Comparison of ENCODE assay signal across 37 cellular contexts in genomic region chr6:169635345-169635744, GRCh38.
"Had no signal": no experiment of that assay in that cellular context is flagged by ENCODE, and none has a peak within 500 bp of the region (broad histone marks: within the 10 kb centered on the region; RNA-seq: fewer than 3 reads in every experiment).

No MANE protein-coding gene starts in this region.

- H3K36me3 ChIP-seq: cardiac muscle cell had no signal

- H3K4me1 ChIP-seq: adrenal gland, ascending aorta had no signal

- H3K27ac ChIP-seq: adrenal gland, ascending aorta, cardiac muscle cell, VCaP had no signal

- H3K27me3 Mint-ChIP-seq: activated B cell treated with CpG ODN at 0.5 μM for 24 hours; activated CD4-positive, alpha-beta memory T cell treated with anti-CD3 and anti-CD28 coated beads for 36 hours; activated CD4-positive, alpha-beta T cell treated with anti-CD3 and anti-CD28 coated beads, Interleukin-2, amount 10 ng/mL, durations not matched to agents 24 days and 14 days; activated CD8-positive, alpha-beta T cell treated with anti-CD3 and anti-CD28 coated beads for 36 hours; activated naive CD8-positive, alpha-beta T cell treated with anti-CD3 and anti-CD28 coated beads for 36 hours; activated T-helper 17 cell treated with anti-CD3 and anti-CD28 coated beads, Interleukin-2, amount 50 U/mL, for 72 hours; central memory CD8-positive, alpha-beta T cell had no signal

- H3K27me3 ChIP-seq: adrenal gland, ascending aorta, cardiac muscle cell had no signal

- H3K4me3 ChIP-seq: adrenal gland, ascending aorta, cardiac muscle cell had no signal

- DNase-seq: activated B cell treated with CpG ODN at 0.5 μM for 24 hours; activated CD4-positive, alpha-beta memory T cell treated with anti-CD3 and anti-CD28 coated beads for 36 hours; activated CD4-positive, alpha-beta T cell treated with anti-CD3 and anti-CD28 coated beads for 4 hours; activated CD4-positive, alpha-beta T cell treated with anti-CD3 and anti-CD28 coated beads, Interleukin-2, amount 10 ng/mL, durations not matched to agents 24 days and 14 days; activated CD4-positive, alpha-beta T cell treated with anti-CD3 and anti-CD28 coated beads, Interleukin-2, amount 50 U/mL, for 1 hour; activated CD4-positive, alpha-beta T cell treated with anti-CD3 and anti-CD28 coated beads, Interleukin-2, amount 50 U/mL, for 4 hours; activated CD4-positive, CD25-positive, alpha-beta regulatory T cell treated with anti-CD3 and anti-CD28 coated beads, Interleukin-2, amount 50 U/mL, for 72 hours; activated CD8-positive, alpha-beta memory T cell treated with anti-CD3 and anti-CD28 coated beads, Interleukin-2, amount 50 U/mL, for 4 hours; activated CD8-positive, alpha-beta T cell treated with anti-CD3 and anti-CD28 coated beads for 36 hours; activated effector memory CD4-positive, alpha-beta T cell treated with anti-CD3 and anti-CD28 coated beads, Interleukin-2, amount 50 U/mL, for 16 hours; activated gamma-delta T cell treated with Interleukin-2 at 50 U/mL for 16 hours; activated naive CD4-positive, alpha-beta T cell; activated naive CD4-positive, alpha-beta T cell treated with anti-CD3 and anti-CD28 coated beads for 36 hours; activated naive CD4-positive, alpha-beta T cell treated with anti-CD3 and anti-CD28 coated beads, Interleukin-2, amount 50 U/mL, for 16 hours; activated naive CD8-positive, alpha-beta T cell treated with anti-CD3 and anti-CD28 coated beads for 36 hours; activated T-cell treated with anti-CD3 and anti-CD28 coated beads for 4 hours; activated T-cell treated with anti-CD3 and anti-CD28 coated beads, Interleukin-2, amount 50 U/mL, for 1 hour; activated T-cell treated with anti-CD3 and anti-CD28 coated beads, Interleukin-2, amount 50 U/mL, for 4 hours; activated T-cell treated with anti-CD3 and anti-CD28 coated beads, Interleukin-2, amount 50 U/mL, for 72 hours; amniotic stem cell; anterior cingulate cortex; caudate nucleus; cerebellar nuclear complex; T-helper 1 cell; T-helper 2 cell; T-helper 9 cell had no signal

- H3K4me1 Mint-ChIP-seq: activated B cell treated with CpG ODN at 0.5 μM for 24 hours; activated CD4-positive, alpha-beta T cell treated with anti-CD3 and anti-CD28 coated beads, Interleukin-2, amount 10 ng/mL, durations not matched to agents 24 days and 14 days; activated naive CD8-positive, alpha-beta T cell treated with anti-CD3 and anti-CD28 coated beads for 36 hours; activated T-helper 17 cell treated with anti-CD3 and anti-CD28 coated beads, Interleukin-2, amount 50 U/mL, for 72 hours; central memory CD8-positive, alpha-beta T cell had no signal

- H3K9me3 ChIP-seq: adrenal gland, ascending aorta had no signal

- H3K9me3 Mint-ChIP-seq: activated B cell treated with CpG ODN at 0.5 μM for 24 hours; activated CD4-positive, alpha-beta memory T cell treated with anti-CD3 and anti-CD28 coated beads for 36 hours; activated CD4-positive, alpha-beta T cell treated with anti-CD3 and anti-CD28 coated beads, Interleukin-2, amount 10 ng/mL, durations not matched to agents 24 days and 14 days; activated CD8-positive, alpha-beta T cell treated with anti-CD3 and anti-CD28 coated beads for 36 hours; activated naive CD4-positive, alpha-beta T cell treated with anti-CD3 and anti-CD28 coated beads for 36 hours; activated naive CD4-positive, alpha-beta T cell treated with anti-CD3 and anti-CD28 coated beads, Interleukin-2, amount 50 U/mL, for 72 hours; activated naive CD8-positive, alpha-beta T cell treated with anti-CD3 and anti-CD28 coated beads for 36 hours; activated T-cell treated with anti-CD3 and anti-CD28 coated beads, Interleukin-2, amount 50 U/mL, for 4 hours; activated T-cell treated with anti-CD3 and anti-CD28 coated beads, Interleukin-2, amount 50 U/mL, for 72 hours; activated T-helper 1 cell treated with anti-CD3 and anti-CD28 coated beads, Interleukin-12 subunit alpha, Interleukin-12 subunit beta, Interleukin-2, Interleukin-4 antibody, amounts not matched to agents 30 ng/mL and 10 ng/mL and 1 ng/mL, durations not matched to agents 14 hours and 24 hours and 36 hours; activated T-helper 17 cell treated with anti-CD3 and anti-CD28 coated beads, Interleukin-2, amount 50 U/mL, for 72 hours; brain; central memory CD8-positive, alpha-beta T cell; T-helper 1 cell treated with Interleukin-12 subunit alpha and Interleukin-12 subunit beta and Interleukin-4 antibody, amounts not matched to agents 30 μg/mL and 1 μg/mL, for 36 hours; T-helper 2 cell treated with Interferon-gamma antibody and Interleukin-4, amounts not matched to agents 5 μg/mL and 100 μg/mL, for 36 hours had no signal

- H3K27ac Mint-ChIP-seq: activated B cell treated with CpG ODN at 0.5 μM for 24 hours; activated CD4-positive, alpha-beta memory T cell treated with anti-CD3 and anti-CD28 coated beads for 36 hours; activated CD4-positive, alpha-beta T cell treated with anti-CD3 and anti-CD28 coated beads, Interleukin-2, amount 10 ng/mL, durations not matched to agents 24 days and 14 days; activated CD8-positive, alpha-beta T cell treated with anti-CD3 and anti-CD28 coated beads for 36 hours; activated naive CD4-positive, alpha-beta T cell treated with anti-CD3 and anti-CD28 coated beads for 36 hours; activated naive CD4-positive, alpha-beta T cell treated with anti-CD3 and anti-CD28 coated beads, Interleukin-2, amount 50 U/mL, for 72 hours; activated naive CD8-positive, alpha-beta T cell treated with anti-CD3 and anti-CD28 coated beads for 36 hours; activated T-cell treated with anti-CD3 and anti-CD28 coated beads, Interleukin-2, amount 50 U/mL, for 72 hours; activated T-helper 1 cell treated with anti-CD3 and anti-CD28 coated beads, Interleukin-12 subunit alpha, Interleukin-12 subunit beta, Interleukin-2, Interleukin-4 antibody, amounts not matched to agents 30 ng/mL and 10 ng/mL and 1 ng/mL, durations not matched to agents 14 hours and 24 hours and 36 hours; activated T-helper 17 cell treated with anti-CD3 and anti-CD28 coated beads, Interleukin-2, amount 50 U/mL, for 72 hours; brain; T-helper 1 cell treated with Interleukin-12 subunit alpha and Interleukin-12 subunit beta and Interleukin-4 antibody, amounts not matched to agents 30 μg/mL and 1 μg/mL, for 36 hours; T-helper 2 cell treated with Interferon-gamma antibody and Interleukin-4, amounts not matched to agents 5 μg/mL and 100 μg/mL, for 36 hours had no signal

- H3K4me3 Mint-ChIP-seq: activated B cell treated with CpG ODN at 0.5 μM for 24 hours; activated CD4-positive, alpha-beta memory T cell treated with anti-CD3 and anti-CD28 coated beads for 36 hours; activated CD4-positive, alpha-beta T cell treated with anti-CD3 and anti-CD28 coated beads, Interleukin-2, amount 10 ng/mL, durations not matched to agents 24 days and 14 days; activated CD8-positive, alpha-beta T cell treated with anti-CD3 and anti-CD28 coated beads for 36 hours; activated naive CD4-positive, alpha-beta T cell treated with anti-CD3 and anti-CD28 coated beads for 36 hours; activated naive CD8-positive, alpha-beta T cell treated with anti-CD3 and anti-CD28 coated beads for 36 hours; activated T-cell treated with anti-CD3 and anti-CD28 coated beads, Interleukin-2, amount 50 U/mL, for 4 hours; activated T-cell treated with anti-CD3 and anti-CD28 coated beads, Interleukin-2, amount 50 U/mL, for 72 hours; activated T-helper 1 cell treated with anti-CD3 and anti-CD28 coated beads, Interleukin-12 subunit alpha, Interleukin-12 subunit beta, Interleukin-2, Interleukin-4 antibody, amounts not matched to agents 30 ng/mL and 10 ng/mL and 1 ng/mL, durations not matched to agents 14 hours and 24 hours and 36 hours; activated T-helper 17 cell treated with anti-CD3 and anti-CD28 coated beads, Interleukin-2, amount 50 U/mL, for 72 hours; brain; central memory CD8-positive, alpha-beta T cell; T-helper 1 cell treated with Interleukin-12 subunit alpha and Interleukin-12 subunit beta and Interleukin-4 antibody, amounts not matched to agents 30 μg/mL and 1 μg/mL, for 36 hours; T-helper 2 cell treated with Interferon-gamma antibody and Interleukin-4, amounts not matched to agents 5 μg/mL and 100 μg/mL, for 36 hours had no signal

- ATAC-seq: activated CD8-positive, alpha-beta T cell treated with anti-CD3 and anti-CD28 coated beads for 36 hours; activated naive CD4-positive, alpha-beta T cell treated with anti-CD3 and anti-CD28 coated beads, Interleukin-2, amount 50 U/mL, for 72 hours; activated T-cell treated with anti-CD3 and anti-CD28 coated beads, Interleukin-2, amount 50 U/mL, for 4 hours; activated T-cell treated with anti-CD3 and anti-CD28 coated beads, Interleukin-2, amount 50 U/mL, for 72 hours; activated T-helper 17 cell treated with anti-CD3 and anti-CD28 coated beads, Interleukin-2, amount 50 U/mL, for 72 hours had no signal
